Comparison of ENCODE assay signal across 23 cellular contexts in genomic region chr18:13528739-13529392, GRCh38.
"Had no signal": no experiment of that assay in that cellular context is flagged by ENCODE, and none has a peak within 500 bp of the region (broad histone marks: within the 10 kb centered on the region; RNA-seq: fewer than 3 reads in every experiment).

No MANE protein-coding gene starts in this region.

- ATAC-seq: activated CD8-positive, alpha-beta memory T cell treated with anti-CD3 and anti-CD28 coated beads, Interleukin-2, amount 10 ng/mL, durations not matched to agents 7 days and 5 days; body of pancreas had no signal

- H3K4me2 ChIP-seq: SK-N-SH had no signal

- H3K27me3 Mint-ChIP-seq: activated CD8-positive, alpha-beta memory T cell treated with anti-CD3 and anti-CD28 coated beads, Interleukin-2, amount 10 ng/mL, durations not matched to agents 7 days and 5 days had no signal

- H3K27ac Mint-ChIP-seq: activated CD8-positive, alpha-beta memory T cell treated with anti-CD3 and anti-CD28 coated beads, Interleukin-2, amount 10 ng/mL, durations not matched to agents 7 days and 5 days; activated T-helper 2 cell treated with anti-CD3 and anti-CD28 coated beads, Interferon-gamma antibody, Interleukin-2, Interleukin-4, amounts not matched to agents 10 μg/mL and 5 μg/mL and 100 μg/mL, durations not matched to agents 14 hours and 24 hours and 36 hours had no signal

- H3K4me3 ChIP-seq: ascending aorta, body of pancreas, Peyer's patch, SJCRH30 had no signal

- H3K9ac ChIP-seq: SK-N-SH had no signal

- H3K9me3 Mint-ChIP-seq: activated T-helper 2 cell treated with anti-CD3 and anti-CD28 coated beads, Interferon-gamma antibody, Interleukin-2, Interleukin-4, amounts not matched to agents 10 μg/mL and 5 μg/mL and 100 μg/mL, durations not matched to agents 14 hours and 24 hours and 36 hours had no signal

- DNase-seq: activated CD4-positive, alpha-beta T cell treated with anti-CD3 and anti-CD28 coated beads for 4 hours; activated CD8-positive, alpha-beta memory T cell treated with anti-CD3 and anti-CD28 coated beads, Interleukin-2, amount 10 ng/mL, durations not matched to agents 7 days and 5 days; activated naive CD4-positive, alpha-beta T cell; activated T-cell treated with anti-CD3 and anti-CD28 coated beads, Interleukin-2, amount 50 U/mL, for 48 hours; amniotic stem cell; body of pancreas; central memory CD4-positive, alpha-beta T cell; MM.1S; NCI-H1105 treated with DMSO at 0.1 percent for 48 hours; NCI-H1436 treated with DMSO at 0.1 percent for 48 hours; NCI-H187 treated with DMSO at 0.1 percent for 48 hours; NCI-H2081 treated with DMSO at 0.1 percent for 48 hours; NCI-H446; NCI-H524; Peyer's patch; Right ventricle myocardium superior; SJCRH30; SK-N-SH; T-helper 1 cell; WERI-Rb-1 had no signal

- H3K27ac ChIP-seq: ascending aorta, body of pancreas, Peyer's patch, RWPE1, SJCRH30, WERI-Rb-1 had no signal

- H3K4me1 ChIP-seq: body of pancreas, Peyer's patch, SJCRH30 had no signal

- H3K9me3 ChIP-seq: ascending aorta, body of pancreas, Peyer's patch, SJCRH30, SK-N-SH had no signal

- H3K4me3 Mint-ChIP-seq: activated CD8-positive, alpha-beta memory T cell treated with anti-CD3 and anti-CD28 coated beads, Interleukin-2, amount 10 ng/mL, durations not matched to agents 7 days and 5 days had no signal

- H3K27me3 ChIP-seq: ascending aorta, body of pancreas, Peyer's patch, SJCRH30 had no signal

- H3K36me3 Mint-ChIP-seq: activated CD8-positive, alpha-beta memory T cell treated with anti-CD3 and anti-CD28 coated beads, Interleukin-2, amount 10 ng/mL, durations not matched to agents 7 days and 5 days had no signal

- H3K36me3 ChIP-seq: Peyer's patch, SJCRH30, WERI-Rb-1 had no signal
